Comparison of ENCODE assay signal across 16 cellular contexts in the genomic region with DNA sequence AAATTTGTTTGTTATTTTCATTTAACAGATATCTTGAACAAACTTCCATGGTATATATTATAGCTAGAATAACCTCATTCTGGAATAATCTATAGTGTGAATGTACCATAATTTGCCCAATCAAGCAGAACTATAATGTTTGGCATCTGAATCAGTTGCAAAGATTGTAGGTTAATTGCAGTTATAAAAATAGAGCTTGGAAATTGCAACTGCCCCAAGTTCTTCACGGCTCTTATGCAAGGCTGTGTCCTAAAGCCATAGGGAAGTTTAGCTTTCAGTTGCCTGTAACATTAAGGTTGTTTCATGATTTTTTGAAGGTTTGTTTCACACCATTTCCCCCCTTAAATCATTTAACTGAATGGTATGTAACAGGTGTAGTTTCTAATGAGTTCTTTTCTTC.
"Had no signal": no experiment of that assay in that cellular context is flagged by ENCODE, and none has a peak within 500 bp of the region (broad histone marks: within the 10 kb centered on the region; RNA-seq: fewer than 3 reads in every experiment).

No MANE protein-coding gene starts in this region.

- H3K27me3 Mint-ChIP-seq: activated naive CD8-positive, alpha-beta T cell treated with anti-CD3 and anti-CD28 coated beads, Interleukin-2, amount 10 ng/mL, durations not matched to agents 7 days and 5 days; stimulated activated naive CD8-positive, alpha-beta T cell treated with anti-CD3 and anti-CD28 coated beads, Interleukin-15, Interleukin-2, amounts not matched to agents 100 ng/mL and 50 ng/mL, for 24 hours had no signal

- ATAC-seq: activated CD4-positive, CD25-positive, alpha-beta regulatory T cell treated with anti-CD3 and anti-CD28 coated beads, Interleukin-2, amount 50 U/mL, for 24 hours; activated T-cell treated with anti-CD3 and anti-CD28 coated beads, Interleukin-2, amount 50 U/mL, for 72 hours; left cardiac atrium had no signal

- H3K9me3 Mint-ChIP-seq: activated naive CD8-positive, alpha-beta T cell treated with anti-CD3 and anti-CD28 coated beads, Interleukin-2, amount 10 ng/mL, durations not matched to agents 7 days and 5 days; activated T-cell treated with anti-CD3 and anti-CD28 coated beads, Interleukin-2, amount 50 U/mL, for 72 hours; immature natural killer cell; nephron; stimulated activated naive CD8-positive, alpha-beta T cell treated with anti-CD3 and anti-CD28 coated beads, Interleukin-15, Interleukin-2, amounts not matched to agents 100 ng/mL and 50 ng/mL, for 24 hours had no signal

- DNase-seq: activated naive CD8-positive, alpha-beta T cell treated with anti-CD3 and anti-CD28 coated beads, Interleukin-2, amount 10 ng/mL, durations not matched to agents 7 days and 5 days; activated T-cell treated with anti-CD3 and anti-CD28 coated beads, Interleukin-2, amount 50 U/mL, for 72 hours; aorta; dorsolateral prefrontal cortex; glutamatergic neuron; immature natural killer cell; left cardiac atrium; mammary epithelial cell; sigmoid colon; stimulated activated CD4-positive, alpha-beta T cell treated with anti-CD3 and anti-CD28 coated beads, Interleukin-4, amount 100 ng/mL, for 1 hour; stimulated activated CD8-positive, alpha-beta memory T cell treated with anti-CD3 and anti-CD28 coated beads, Interleukin-4, amount 100 ng/mL, for 48 hours; T-helper 2 cell; uterus had no signal

- H3K4me3 Mint-ChIP-seq: activated naive CD8-positive, alpha-beta T cell treated with anti-CD3 and anti-CD28 coated beads, Interleukin-2, amount 10 ng/mL, durations not matched to agents 7 days and 5 days; activated T-cell treated with anti-CD3 and anti-CD28 coated beads, Interleukin-2, amount 50 U/mL, for 72 hours; immature natural killer cell; nephron; stimulated activated naive CD8-positive, alpha-beta T cell treated with anti-CD3 and anti-CD28 coated beads, Interleukin-15, Interleukin-2, amounts not matched to agents 100 ng/mL and 50 ng/mL, for 24 hours had no signal

- H3K27ac Mint-ChIP-seq: nephron; stimulated activated naive CD8-positive, alpha-beta T cell treated with anti-CD3 and anti-CD28 coated beads, Interleukin-15, Interleukin-2, amounts not matched to agents 100 ng/mL and 50 ng/mL, for 24 hours had no signal
